Comparison of ENCODE assay signal across 8 cellular contexts in genomic region chrX:103489733-103490132, GRCh38. TPM values are rescaled to one million over a fixed set of nuclear protein-coding genes. Genes with fewer than 3 reads are reported as not detected.
DNase-seq lines count a peak whose midpoint lies in the region; ATAC-seq, FAIRE-seq and TF ChIP-seq lines count a peak whose summit lies in the region.
"Not testable (repeated sequence)": the region's sequence is repeated elsewhere in the genome, so short reads cannot be mapped to it uniquely, and the experiment has no call there.

No MANE protein-coding gene starts in this region.

- not testable (repeated sequence) for H3K79me2 ChIP-seq in endothelial cell of umbilical vein (ENCODE audit: control insufficient read depth, insufficient read depth, low read length)

- ATAC-seq in SK-N-SH treated with all-trans-retinoic acid at 6 μM for 48 hours, result peak; percentile 69

- TF ChIP-seq RAD21 in liver (IDR thresholded peaks at IDR 0.05), result peak; percentile 30 to 70

- H3K27ac ChIP-seq in endothelial cell of umbilical vein (ENCODE audit: insufficient read depth, low read depth, low read length); liver (ENCODE audit: low read depth in 1 of 2, low read length in 2 of 2): not testable (repeated sequence)

- intact Hi-C loops in CD14-positive monocyte (cut with micrococcal nuclease); activated T-helper 1 cell treated with anti-CD3 and anti-CD28 coated beads, Interleukin-12 subunit alpha, Interleukin-12 subunit beta, Interleukin-2, Interleukin-4 antibody, amounts not matched to agents 30 ng/mL and 10 ng/mL and 1 ng/mL, durations not matched to agents 14 hours and 24 hours and 36 hours (cut with micrococcal nuclease): not testable (repeated sequence)
- intact Hi-C loops in endothelial cell of umbilical vein (cut with micrococcal nuclease), result loop anchor here (1.0 kb wide), 1 partner anchor 278 kb away; no protein-coding TSS in a partner anchor

- H4K20me1 ChIP-seq in endothelial cell of umbilical vein (replicated peaks; ENCODE audit: control insufficient read depth, extremely low read depth, insufficient read depth, low read length), result not testable (repeated sequence)

- not testable (repeated sequence) for H3K27ac Mint-ChIP-seq in CD14-positive monocyte; activated T-helper 1 cell treated with anti-CD3 and anti-CD28 coated beads, Interleukin-12 subunit alpha, Interleukin-12 subunit beta, Interleukin-2, Interleukin-4 antibody, amounts not matched to agents 30 ng/mL and 10 ng/mL and 1 ng/mL, durations not matched to agents 14 hours and 24 hours and 36 hours

- TF ChIP-seq CTCF in CD14-positive monocyte (IDR thresholded peaks at IDR 0.05) (peak; percentile 36), GM20000 (IDR thresholded peaks at IDR 0.05; ENCODE audit: extremely low read depth, missing control alignments) (peak; percentile 43), endothelial cell of umbilical vein (IDR thresholded peaks at IDR 0.05; ENCODE audit: extremely low read depth in 1 of 2, insufficient read depth in 1 of 2, low read depth in 1 of 2, low read length in 2 of 2) (peak; percentile 31 to 44), liver (IDR thresholded peaks at IDR 0.05; ENCODE audit: low read depth, low read length, missing input control) (peak; percentile 27)

- H3K4me3 Mint-ChIP-seq in CD14-positive monocyte; activated T-helper 1 cell treated with anti-CD3 and anti-CD28 coated beads, Interleukin-12 subunit alpha, Interleukin-12 subunit beta, Interleukin-2, Interleukin-4 antibody, amounts not matched to agents 30 ng/mL and 10 ng/mL and 1 ng/mL, durations not matched to agents 14 hours and 24 hours and 36 hours: not testable (repeated sequence)

- dilution Hi-C loops in endothelial cell of umbilical vein (cut with MboI; ENCODE audit: extremely low pct_ligation_motif_present, low sequenced_read_pairs), result not testable (repeated sequence)

- not testable (repeated sequence) for H3K9me1 ChIP-seq in endothelial cell of umbilical vein (replicated peaks; ENCODE audit: control insufficient read depth, extremely low read depth, insufficient read depth, low read length)

- H3K9me3 Mint-ChIP-seq in CD14-positive monocyte; activated T-helper 1 cell treated with anti-CD3 and anti-CD28 coated beads, Interleukin-12 subunit alpha, Interleukin-12 subunit beta, Interleukin-2, Interleukin-4 antibody, amounts not matched to agents 30 ng/mL and 10 ng/mL and 1 ng/mL, durations not matched to agents 14 hours and 24 hours and 36 hours: not testable (repeated sequence)

- CTCF ChIA-PET in endothelial cell of umbilical vein (lab: Charles Lee), result interaction anchor here (1.1 to 2.7 kb wide), 9 partner anchors 9 to 538 kb away, joined by 3 to 25 read pairs (median 8); no protein-coding TSS in a partner anchor

- not testable (repeated sequence) for H3K27me3 ChIP-seq in endothelial cell of umbilical vein (ENCODE audit: control insufficient read depth in 2 of 2, insufficient read depth in 2 of 2, low read length in 2 of 2); liver (ENCODE audit: control insufficient read depth in 4 of 4, insufficient read depth in 4 of 4, low read length in 3 of 4)

- H3K4me3 ChIP-seq in endothelial cell of umbilical vein (replicated peaks in 1 of 3; ENCODE audit: insufficient read depth in 1 of 3, low read depth in 1 of 3, low read length in 3 of 3); liver (ENCODE audit: low read depth in 1 of 3, low read length in 3 of 3): not testable (repeated sequence)

- not testable (repeated sequence) for DNase-seq in CD14-positive monocyte (ENCODE audit: low spot score)
- DNase-seq in GM20000 (ENCODE audit: low spot score) (peak; percentile 11), NCI-H1436 (lab: John Stamatoyannopoulos, UW) (peak; percentile 3), endothelial cell of umbilical vein (ENCODE audit: low read depth, low spot score) (peak; percentile 49)
- DNase-seq in activated T-helper 1 cell treated with anti-CD3 and anti-CD28 coated beads, Interleukin-12 subunit alpha, Interleukin-12 subunit beta, Interleukin-2, Interleukin-4 antibody, amounts not matched to agents 30 ng/mL and 10 ng/mL and 1 ng/mL, durations not matched to agents 14 hours and 24 hours and 36 hours (ENCODE audit: low spot score), result peak; percentile 1
- peak; percentile 12 for DNase-seq in stimulated activated CD4-positive, alpha-beta T cell treated with anti-CD3 and anti-CD28 coated beads, Interleukin-1b, Interleukin-23, amount 100 ng/mL, for 48 hours

- H3K9me3 ChIP-seq in endothelial cell of umbilical vein (replicated peaks; ENCODE audit: control insufficient read depth, insufficient read depth, low read length); liver (ENCODE audit: control insufficient read depth in 4 of 4, low read length in 3 of 4): not testable (repeated sequence)

- H3K27me3 Mint-ChIP-seq in CD14-positive monocyte (ENCODE audit: low read depth in 3 of 3); activated T-helper 1 cell treated with anti-CD3 and anti-CD28 coated beads, Interleukin-12 subunit alpha, Interleukin-12 subunit beta, Interleukin-2, Interleukin-4 antibody, amounts not matched to agents 30 ng/mL and 10 ng/mL and 1 ng/mL, durations not matched to agents 14 hours and 24 hours and 36 hours (ENCODE audit: insufficient read depth): not testable (repeated sequence)

- not testable (repeated sequence) for TF ChIP-seq POLR2A in endothelial cell of umbilical vein (IDR thresholded peaks at IDR 0.05; ENCODE audit: low read depth, low read length)

- not testable (repeated sequence) for H3K36me3 ChIP-seq in endothelial cell of umbilical vein (ENCODE audit: control insufficient read depth in 2 of 2, extremely low read depth in 1 of 2, insufficient read depth in 2 of 2, low read length in 2 of 2); liver (ENCODE audit: control insufficient read depth in 4 of 4, insufficient read depth in 3 of 4, low read depth in 1 of 4, low read length in 3 of 4)

- not testable (repeated sequence) for H2AFZ ChIP-seq in endothelial cell of umbilical vein (ENCODE audit: low read depth, low read length)

- not testable (repeated sequence) for H3K4me2 ChIP-seq in endothelial cell of umbilical vein (ENCODE audit: insufficient read depth, low read length)

- H3K9ac ChIP-seq in endothelial cell of umbilical vein (replicated peaks; ENCODE audit: extremely low read depth, insufficient read depth, low read length); liver (ENCODE audit: low read depth in 1 of 2, low read length in 2 of 2): not testable (repeated sequence)

- 28% methylated on average over 3 of the region's 4 CpGs for WGBS in liver

- not testable (repeated sequence) for H3K36me3 Mint-ChIP-seq in CD14-positive monocyte; activated T-helper 1 cell treated with anti-CD3 and anti-CD28 coated beads, Interleukin-12 subunit alpha, Interleukin-12 subunit beta, Interleukin-2, Interleukin-4 antibody, amounts not matched to agents 30 ng/mL and 10 ng/mL and 1 ng/mL, durations not matched to agents 14 hours and 24 hours and 36 hours (ENCODE audit: low read depth)

- not testable (repeated sequence) for H3K4me1 ChIP-seq in endothelial cell of umbilical vein (ENCODE audit: control insufficient read depth, extremely low read depth, insufficient read depth, low read length); liver (ENCODE audit: control insufficient read depth in 4 of 4, insufficient read depth in 4 of 4, low read length in 3 of 4)

- peak; percentile 35 for FAIRE-seq in endothelial cell of umbilical vein (lab: Jason Lieb, UNC)

- not testable (repeated sequence) for H3K4me1 Mint-ChIP-seq in CD14-positive monocyte; activated T-helper 1 cell treated with anti-CD3 and anti-CD28 coated beads, Interleukin-12 subunit alpha, Interleukin-12 subunit beta, Interleukin-2, Interleukin-4 antibody, amounts not matched to agents 30 ng/mL and 10 ng/mL and 1 ng/mL, durations not matched to agents 14 hours and 24 hours and 36 hours (ENCODE audit: low read depth)

- POLR2A ChIA-PET in endothelial cell of umbilical vein (lab: Charles Lee), result not testable (repeated sequence)

- not testable (repeated sequence) for BruUV-seq in endothelial cell of umbilical vein (replicated peaks; lab: Mats Ljungman, UMichigan)

RNA-seq across cellular contexts. Expression of gene RAB40A, which starts 29.6 kb away (rescaled TPM):
- polyA plus RNA-seq in CD14-positive monocyte, result not detected
- 0.08 and 0.15 TPM in 2 replicates for total RNA-seq in activated T-helper 1 cell treated with anti-CD3 and anti-CD28 coated beads, Interleukin-12 subunit alpha, Interleukin-12 subunit beta, Interleukin-2, Interleukin-4 antibody, amounts not matched to agents 30 ng/mL and 10 ng/mL and 1 ng/mL, durations not matched to agents 14 hours and 24 hours and 36 hours
- 0.23 and 0.58 TPM in 2 replicates for total RNA-seq in endothelial cell of umbilical vein
- 0.30 and 0.33 TPM in 2 replicates for polyA plus RNA-seq in endothelial cell of umbilical vein
- 0.04 and 0.08 TPM in 2 replicates for polyA plus RNA-seq in endothelial cell of umbilical vein (2011; cell fraction: cytosol; rRNA removed)
- 1.0 and 1.4 TPM in 2 replicates for polyA plus RNA-seq in endothelial cell of umbilical vein (2011; cell fraction: nucleus; rRNA removed)
- polyA plus RNA-seq in endothelial cell of umbilical vein (2012), result 0.34 and 0.36 TPM in 2 replicates
- polyA minus RNA-seq in endothelial cell of umbilical vein, result 0.13 and 0.32 TPM in 2 replicates
- not detected for polyA minus RNA-seq in endothelial cell of umbilical vein (2011; cell fraction: cytosol; rRNA and poly(A)+ RNA removed)
- polyA minus RNA-seq in endothelial cell of umbilical vein (2011; cell fraction: nucleus; rRNA and poly(A)+ RNA removed), result 0.82 and 1.3 TPM in 2 replicates
- total RNA-seq in liver, result under 1 TPM; 0.09 to 0.33 TPM
- under 1 TPM; 0.03 to 0.06 TPM for polyA plus RNA-seq in liver
